Comparison of ENCODE assay signal across 1 cellular context in the genomic region with DNA sequence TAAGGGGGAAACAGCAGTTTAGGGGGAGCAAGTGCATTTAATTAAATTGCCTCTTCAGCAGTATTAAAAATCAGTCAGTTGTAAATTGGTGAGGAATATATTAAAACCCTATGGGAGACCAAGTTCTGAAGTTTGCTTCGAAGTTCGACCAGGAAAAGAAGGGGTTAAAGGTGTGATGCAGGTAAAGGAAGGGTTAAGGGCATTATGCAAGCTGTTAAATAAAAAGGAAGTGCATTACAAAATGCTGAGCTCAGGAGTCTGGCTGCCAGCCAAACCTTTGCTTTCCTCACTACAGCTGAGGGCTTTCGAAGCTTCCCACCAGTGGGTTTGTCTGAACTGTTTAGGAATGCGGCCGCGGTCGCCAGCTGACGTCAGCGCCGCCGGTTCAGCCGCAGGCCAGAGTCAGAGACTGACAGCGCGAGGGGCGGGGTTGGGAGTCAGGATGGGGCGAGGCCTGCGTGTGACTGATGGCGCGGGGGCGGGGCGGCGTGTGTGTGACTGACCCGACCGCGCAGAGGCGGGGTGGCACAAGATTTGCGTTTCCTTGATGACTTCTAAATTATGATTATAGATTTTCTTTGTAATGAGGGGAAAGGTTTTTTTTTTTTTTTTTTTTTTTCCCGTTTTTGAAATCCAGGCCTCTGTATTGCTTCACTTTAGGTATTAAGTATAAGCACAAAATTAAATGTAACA.
TF ChIP-seq lines count a peak whose summit lies in the region.

No MANE protein-coding gene starts in this region.

TF ChIP-seq in HepG2, 621 proteins besides CTCF, POLR2A, EP300 and RAD21 (continued from another document and continues in another):
- TF ChIP-seq FOXO4 (CRISPR knock-in tag; conservative IDR thresholded peaks at IDR 0.05), result no peak
- peak; percentile 85 for TF ChIP-seq SKI (IDR thresholded peaks at IDR 0.05; ENCODE audit: partially characterized antibody)
- no peak for TF ChIP-seq MYC (CRISPR knock-in tag; IDR thresholded peaks at IDR 0.05; ENCODE audit: borderline replicate concordance)
- peak; percentile 55 for TF ChIP-seq TBX2 (CRISPR knock-in tag; IDR thresholded peaks at IDR 0.05; ENCODE audit: borderline replicate concordance)
- no peak for TF ChIP-seq BRD4 (CRISPR knock-in tag; IDR thresholded peaks at IDR 0.05)
- TF ChIP-seq, protein P1, sequence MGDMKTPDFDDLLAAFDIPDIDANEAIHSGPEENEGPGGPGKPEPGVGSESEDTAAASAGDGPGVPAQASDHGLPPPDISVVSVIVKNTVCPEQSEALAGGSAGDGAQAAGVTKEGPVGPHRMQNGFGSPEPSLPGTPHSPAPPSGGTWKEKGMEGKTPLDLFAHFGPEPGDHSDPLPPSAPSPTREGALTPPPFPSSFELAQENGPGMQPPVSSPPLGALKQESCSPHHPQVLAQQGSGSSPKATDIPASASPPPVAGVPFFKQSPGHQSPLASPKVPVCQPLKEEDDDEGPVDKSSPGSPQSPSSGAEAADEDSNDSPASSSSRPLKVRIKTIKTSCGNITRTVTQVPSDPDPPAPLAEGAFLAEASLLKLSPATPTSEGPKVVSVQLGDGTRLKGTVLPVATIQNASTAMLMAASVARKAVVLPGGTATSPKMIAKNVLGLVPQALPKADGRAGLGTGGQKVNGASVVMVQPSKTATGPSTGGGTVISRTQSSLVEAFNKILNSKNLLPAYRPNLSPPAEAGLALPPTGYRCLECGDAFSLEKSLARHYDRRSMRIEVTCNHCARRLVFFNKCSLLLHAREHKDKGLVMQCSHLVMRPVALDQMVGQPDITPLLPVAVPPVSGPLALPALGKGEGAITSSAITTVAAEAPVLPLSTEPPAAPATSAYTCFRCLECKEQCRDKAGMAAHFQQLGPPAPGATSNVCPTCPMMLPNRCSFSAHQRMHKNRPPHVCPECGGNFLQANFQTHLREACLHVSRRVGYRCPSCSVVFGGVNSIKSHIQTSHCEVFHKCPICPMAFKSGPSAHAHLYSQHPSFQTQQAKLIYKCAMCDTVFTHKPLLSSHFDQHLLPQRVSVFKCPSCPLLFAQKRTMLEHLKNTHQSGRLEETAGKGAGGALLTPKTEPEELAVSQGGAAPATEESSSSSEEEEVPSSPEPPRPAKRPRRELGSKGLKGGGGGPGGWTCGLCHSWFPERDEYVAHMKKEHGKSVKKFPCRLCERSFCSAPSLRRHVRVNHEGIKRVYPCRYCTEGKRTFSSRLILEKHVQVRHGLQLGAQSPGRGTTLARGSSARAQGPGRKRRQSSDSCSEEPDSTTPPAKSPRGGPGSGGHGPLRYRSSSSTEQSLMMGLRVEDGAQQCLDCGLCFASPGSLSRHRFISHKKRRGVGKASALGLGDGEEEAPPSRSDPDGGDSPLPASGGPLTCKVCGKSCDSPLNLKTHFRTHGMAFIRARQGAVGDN (CRISPR knock-in tag; IDR thresholded peaks at IDR 0.05), result peak; percentile 82
- peak; percentile 86 for TF ChIP-seq ATF3 (CRISPR knock-in tag; IDR thresholded peaks at IDR 0.05)
- TF ChIP-seq NFIC (IDR thresholded peaks at IDR 0.05; ENCODE audit: low read length), result peak; percentile 88
- no peak for TF ChIP-seq ZNF230 (CRISPR knock-in tag; IDR thresholded peaks at IDR 0.05)
- TF ChIP-seq, protein P2, sequence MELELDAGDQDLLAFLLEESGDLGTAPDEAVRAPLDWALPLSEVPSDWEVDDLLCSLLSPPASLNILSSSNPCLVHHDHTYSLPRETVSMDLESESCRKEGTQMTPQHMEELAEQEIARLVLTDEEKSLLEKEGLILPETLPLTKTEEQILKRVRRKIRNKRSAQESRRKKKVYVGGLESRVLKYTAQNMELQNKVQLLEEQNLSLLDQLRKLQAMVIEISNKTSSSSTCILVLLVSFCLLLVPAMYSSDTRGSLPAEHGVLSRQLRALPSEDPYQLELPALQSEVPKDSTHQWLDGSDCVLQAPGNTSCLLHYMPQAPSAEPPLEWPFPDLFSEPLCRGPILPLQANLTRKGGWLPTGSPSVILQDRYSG (CRISPR knock-in tag; IDR thresholded peaks at IDR 0.05), result no peak
- TF ChIP-seq THRA (CRISPR knock-in tag; IDR thresholded peaks at IDR 0.05; ENCODE audit: borderline replicate concordance), result peak; percentile 48; the same call in 1 of the 2 replicates
- TF ChIP-seq YEATS2 (CRISPR knock-in tag; IDR thresholded peaks at IDR 0.05; ENCODE audit: borderline replicate concordance), result no peak; the same call in 1 of the 2 replicates
- TF ChIP-seq ZNF350 (CRISPR knock-in tag; IDR thresholded peaks at IDR 0.05; ENCODE audit: borderline replicate concordance, low read depth), result peak; percentile 57
- no peak for TF ChIP-seq ZNF576 (CRISPR knock-in tag; IDR thresholded peaks at IDR 0.05)
- TF ChIP-seq YEATS4 (CRISPR knock-in tag; IDR thresholded peaks at IDR 0.05; ENCODE audit: borderline replicate concordance), result peak; percentile 39; the same call in 1 of the 2 replicates
- TF ChIP-seq ZNF510 (CRISPR knock-in tag; IDR thresholded peaks at IDR 0.05; ENCODE audit: low read depth), result no peak
- peak; percentile 81 for TF ChIP-seq FOSL2 (CRISPR knock-in tag; IDR thresholded peaks at IDR 0.05)
- TF ChIP-seq CEBPZ (IDR thresholded peaks at IDR 0.05; ENCODE audit: low read length), result no peak
- TF ChIP-seq MATR3 (CRISPR knock-in tag; IDR thresholded peaks at IDR 0.05), result no peak
- no peak for TF ChIP-seq E2F1 (CRISPR knock-in tag; IDR thresholded peaks at IDR 0.05)
- no peak for TF ChIP-seq ZNF33B (CRISPR knock-in tag; IDR thresholded peaks at IDR 0.05)
- TF ChIP-seq NKX3-1 (CRISPR knock-in tag; IDR thresholded peaks at IDR 0.05), result 0 out of 2 replicates have a peak, but pooled peaks have one; percentile 26
- no peak for TF ChIP-seq ZNF296 (CRISPR knock-in tag; conservative IDR thresholded peaks at IDR 0.05)
- peak; percentile 57 for TF ChIP-seq MAZ (IDR thresholded peaks at IDR 0.05; ENCODE audit: borderline replicate concordance, low read depth, low read length)
- no peak for TF ChIP-seq MAZ (CRISPR knock-in tag; IDR thresholded peaks at IDR 0.05; ENCODE audit: low read depth)
- TF ChIP-seq ZNF12 (CRISPR knock-in tag; IDR thresholded peaks at IDR 0.05), result peak; percentile 87
- 0 out of 2 replicates have a peak, but pooled peaks have one; percentile 40 for TF ChIP-seq TGIF2 (CRISPR knock-in tag; IDR thresholded peaks at IDR 0.05)
- TF ChIP-seq NR0B2 (CRISPR knock-in tag; IDR thresholded peaks at IDR 0.05), result no peak
- TF ChIP-seq, protein P3, sequence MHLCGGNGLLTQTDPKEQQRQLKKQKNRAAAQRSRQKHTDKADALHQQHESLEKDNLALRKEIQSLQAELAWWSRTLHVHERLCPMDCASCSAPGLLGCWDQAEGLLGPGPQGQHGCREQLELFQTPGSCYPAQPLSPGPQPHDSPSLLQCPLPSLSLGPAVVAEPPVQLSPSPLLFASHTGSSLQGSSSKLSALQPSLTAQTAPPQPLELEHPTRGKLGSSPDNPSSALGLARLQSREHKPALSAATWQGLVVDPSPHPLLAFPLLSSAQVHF (CRISPR knock-in tag; IDR thresholded peaks at IDR 0.05), result no peak
- no peak for TF ChIP-seq GMEB2 (CRISPR knock-in tag; IDR thresholded peaks at IDR 0.05; ENCODE audit: low read depth)
- TF ChIP-seq SUZ12 (IDR thresholded peaks at IDR 0.05; ENCODE audit: low read depth, low read length), result no peak
- peak; percentile 62; the same call in 1 of the 2 replicates for TF ChIP-seq ELF3 (CRISPR knock-in tag; IDR thresholded peaks at IDR 0.05)
- no peak for TF ChIP-seq JDP2 (CRISPR knock-in tag; IDR thresholded peaks at IDR 0.05; ENCODE audit: borderline replicate concordance)
- TF ChIP-seq PRDM4 (CRISPR knock-in tag; IDR thresholded peaks at IDR 0.05; ENCODE audit: borderline replicate concordance), result no peak
- no peak for TF ChIP-seq IKZF1 (IDR thresholded peaks at IDR 0.05)
